In genomic region chr15:43662293-43662692, GRCh38 we compare ENCODE assay signal across 5 cellular contexts. TPM values are rescaled to one million over a fixed set of nuclear protein-coding genes. Genes with fewer than 3 reads are reported as not detected.
"Had no signal": no experiment of that assay in that cellular context is flagged by ENCODE, and none has a peak within 500 bp of the region (broad histone marks: within the 10 kb centered on the region; RNA-seq: fewer than 3 reads in every experiment).

No MANE protein-coding gene starts in this region.

RNA-seq across cellular contexts. Expression of gene CATSPER2, which starts 13.6 kb away (rescaled TPM):
- total RNA-seq: GM23248, H4 had no signal

RNA-seq across cellular contexts. Expression of gene CKMT1A, which starts 31.4 kb away (rescaled TPM):
- total RNA-seq: GM23248, HFFc6 had no signal
- polyA plus RNA-seq: GM23248, IgD-negative memory B cell had no signal

RNA-seq across cellular contexts. Expression of gene STRC, which starts 43.7 kb away (rescaled TPM):
- total RNA-seq: HFFc6, HT1080 had no signal
- polyA plus RNA-seq: IgD-negative memory B cell had no signal
